9 cellular contexts compared by ENCODE assay signal in the genomic region with DNA sequence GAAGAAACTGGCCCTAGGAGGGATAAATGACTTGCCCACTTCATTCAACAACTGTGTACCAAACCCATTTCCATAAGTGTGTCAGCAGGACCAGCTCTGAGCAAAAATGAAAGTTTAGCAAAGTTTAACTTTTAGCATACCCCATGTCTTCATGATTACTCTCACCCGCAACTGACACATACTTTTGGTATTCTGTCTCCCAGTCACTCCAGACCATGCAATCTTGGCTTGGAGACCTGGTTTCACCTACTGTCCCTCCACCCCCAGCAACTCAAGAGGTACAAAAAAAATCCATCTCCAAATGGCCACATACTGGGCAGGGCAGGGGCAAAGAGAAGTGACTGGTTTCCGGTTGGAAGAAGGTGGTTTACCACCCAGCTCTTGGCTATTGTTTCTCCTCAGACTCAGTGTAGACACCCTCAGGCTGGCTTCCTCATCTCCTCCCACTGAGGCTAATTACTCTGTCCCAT.
DNase-seq lines count a peak whose midpoint lies in the region; ATAC-seq and TF ChIP-seq lines count a peak whose summit lies in the region.
"Had no signal": no experiment of that assay in that cellular context is flagged by ENCODE, and none has a peak within 500 bp of the region (broad histone marks: within the 10 kb centered on the region; RNA-seq: fewer than 3 reads in every experiment).

No MANE protein-coding gene starts in this region.

- no peak for DNase-seq in CD8-positive, alpha-beta memory T cell
- DNase-seq in RWPE2 (ENCODE audit: low spot score) (no peak), lower lobe of right lung (no peak), hypothalamus (lab: John Stamatoyannopoulos, UW) (no peak), DMS79 (lab: John Stamatoyannopoulos, UW) (no peak), heart left ventricle (no peak), NCI-H748 treated with DMSO at 0.1 percent for 48 hours (lab: John Stamatoyannopoulos, UW) (no peak)
- DNase-seq: activated naive CD8-positive, alpha-beta T cell treated with anti-CD3 and anti-CD28 coated beads, Interleukin-2, amount 10 ng/mL, durations not matched to agents 7 days and 5 days had no signal

- peaks cover 0 to 14% of the 10 kb centered on the region in 2 donors for H3K27me3 Mint-ChIP-seq in CD8-positive, alpha-beta memory T cell
- H3K27me3 Mint-ChIP-seq: activated naive CD8-positive, alpha-beta T cell treated with anti-CD3 and anti-CD28 coated beads, Interleukin-2, amount 10 ng/mL, durations not matched to agents 7 days and 5 days had no signal

- no peaks in the 10 kb centered on the region for H3K36me3 ChIP-seq in CD8-positive, alpha-beta memory T cell (ENCODE audit: insufficient read depth, low read length)
- no peaks in the 10 kb centered on the region for H3K36me3 ChIP-seq in RWPE2 (ENCODE audit: low read depth)
- no peaks in the 10 kb centered on the region for H3K36me3 ChIP-seq in lower lobe of right lung
- peaks cover 0 to 4% (median 0%) of the 10 kb centered on the region in 9 donors for H3K36me3 ChIP-seq in heart left ventricle

- H3K9me3 ChIP-seq in CD8-positive, alpha-beta memory T cell (ENCODE audit: low read length) = no peaks in the 10 kb centered on the region
- no peaks in the 10 kb centered on the region for H3K9me3 ChIP-seq in RWPE2 (ENCODE audit: severe bottlenecking)
- no peaks in the 10 kb centered on the region for H3K9me3 ChIP-seq in lower lobe of right lung
- H3K9me3 ChIP-seq in heart left ventricle = no peaks in the 10 kb centered on the region

- H3K9me3 Mint-ChIP-seq in CD8-positive, alpha-beta memory T cell = peaks cover 0 to 3% (median 0%) of the 10 kb centered on the region in 5 donors
- H3K9me3 Mint-ChIP-seq: activated naive CD8-positive, alpha-beta T cell treated with anti-CD3 and anti-CD28 coated beads, Interleukin-2, amount 10 ng/mL, durations not matched to agents 7 days and 5 days had no signal

- POLR2A ChIA-PET in CD8-positive, alpha-beta memory T cell (lab: Charles Lee) = no interaction called here

- WGBS in heart left ventricle, 4 donors = 84 to 93% (median 90%) methylated on average over 2 of the region's 2 CpGs

- peak overlapping the region; percentile 80 to 91 (median 87) for H3K27ac Mint-ChIP-seq in CD8-positive, alpha-beta memory T cell
- H3K27ac Mint-ChIP-seq: activated naive CD8-positive, alpha-beta T cell treated with anti-CD3 and anti-CD28 coated beads, Interleukin-2, amount 10 ng/mL, durations not matched to agents 7 days and 5 days had no signal

- H3K27ac ChIP-seq in CD8-positive, alpha-beta memory T cell (ENCODE audit: low read depth, low read length) = no peak overlapping the region
- H3K27ac ChIP-seq in RWPE2 (ENCODE audit: poor library complexity, severe bottlenecking) = peak overlapping the region; percentile 60
- H3K27ac ChIP-seq in lower lobe of right lung = peak overlapping the region; percentile 83
- H3K27ac ChIP-seq in heart left ventricle = peak overlapping the region in 2 of 12 donors; percentile 88 to 91

- ATAC-seq in GM21390 (IDR thresholded peaks at IDR 0.05; ENCODE audit: unreplicated experiment) = peak; percentile 37
- peak; percentile 9; the same call in 1 of the 3 replicates for ATAC-seq in RWPE2 (ENCODE audit: low read depth)
- no peak for ATAC-seq in lower lobe of right lung
- no peak for ATAC-seq in heart left ventricle

- no peak for TF ChIP-seq CTCF in RWPE2 (IDR thresholded peaks at IDR 0.05; ENCODE audit: poor library complexity, severe bottlenecking)
- no peak for TF ChIP-seq CTCF in lower lobe of right lung (IDR thresholded peaks at IDR 0.05)
- TF ChIP-seq CTCF in heart left ventricle (IDR thresholded peaks at IDR 0.05) = no peak

- CTCF ChIA-PET in CD8-positive, alpha-beta memory T cell (lab: Charles Lee) = no interaction called here

- H3K4me1 ChIP-seq in CD8-positive, alpha-beta memory T cell (ENCODE audit: insufficient read depth, low read length) = no peaks in the 10 kb centered on the region
- H3K4me1 ChIP-seq in RWPE2 (ENCODE audit: insufficient read depth, poor library complexity, severe bottlenecking) (no peaks in the 10 kb centered on the region), lower lobe of right lung (no peaks in the 10 kb centered on the region), heart left ventricle (peaks cover 0 to 14% (median 1%) of the 10 kb centered on the region in 12 donors)

- H3K4me1 Mint-ChIP-seq in CD8-positive, alpha-beta memory T cell = peaks cover 15 to 23% (median 17%) of the 10 kb centered on the region in 3 donors

- no peak overlapping the region for H3K4me3 ChIP-seq in CD8-positive, alpha-beta memory T cell (ENCODE audit: low read length)
- no peak overlapping the region for H3K4me3 ChIP-seq in RWPE2 (ENCODE audit: severe bottlenecking)
- H3K4me3 ChIP-seq in lower lobe of right lung = no peak overlapping the region
- H3K4me3 ChIP-seq in heart left ventricle = no peak overlapping the region

- no peaks in the 10 kb centered on the region for H3K36me3 Mint-ChIP-seq in CD8-positive, alpha-beta memory T cell
- H3K36me3 Mint-ChIP-seq: activated naive CD8-positive, alpha-beta T cell treated with anti-CD3 and anti-CD28 coated beads, Interleukin-2, amount 10 ng/mL, durations not matched to agents 7 days and 5 days had no signal

- peak overlapping the region; percentile 82 to 91 (median 86) for H3K4me3 Mint-ChIP-seq in CD8-positive, alpha-beta memory T cell

- TF ChIP-seq POLR2A in heart left ventricle (IDR thresholded peaks at IDR 0.05) = no peak

- intact Hi-C loops in lower lobe of right lung (cut with DNase I) = no loop called here
- intact Hi-C loops in heart left ventricle (cut with DNase I) = loop anchor here in 7 of 10 donors (1.0 to 10.0 kb wide), 6 partner anchors 107 to 242 kb away; partner anchors contain the start of gene SLC16A2 (in 3 of the 7)

- no peaks in the 10 kb centered on the region for H3K27me3 ChIP-seq in CD8-positive, alpha-beta memory T cell (ENCODE audit: insufficient read depth, low read length, poor library complexity, severe bottlenecking)
- H3K27me3 ChIP-seq in RWPE2 (ENCODE audit: insufficient read depth, poor library complexity, severe bottlenecking) = no peaks in the 10 kb centered on the region
- H3K27me3 ChIP-seq in lower lobe of right lung (ENCODE audit: low read depth) = no peaks in the 10 kb centered on the region
- peaks cover 0 to 7% (median 0%) of the 10 kb centered on the region in 9 donors for H3K27me3 ChIP-seq in heart left ventricle

Comparison
In these comparisons a context has a peak if more than half of its experiments do, and no peak if none do; other contexts are left out.
1. ATAC-seq: peak in GM21390 (single experiment) and RWPE2 (single experiment); none in lower lobe of right lung (0 of 2) and heart left ventricle (0 of 4).